ENCODE assay signal across 1 cellular context in genomic region chr3:49411968-49412631, GRCh38.
TF ChIP-seq lines count a peak whose summit lies in the region.

Gene RHOA, minus strand, starts transcription at chr3:49411976. Its CDS starts 36,387 bp downstream, at chr3:49375589.
Gene TCTA, plus strand, starts transcription at chr3:49412423. Its CDS starts 4 bp downstream, at chr3:49412427.

TF ChIP-seq in HepG2, 621 proteins besides CTCF, POLR2A, EP300 and RAD21 (continued from another document and continues in another):
- TF ChIP-seq AHDC1 (CRISPR knock-in tag; IDR thresholded peaks at IDR 0.05; ENCODE audit: borderline replicate concordance): no peak
- 0 out of 2 replicates have a peak, but pooled peaks have one; percentile 60 for TF ChIP-seq ZNF20 (CRISPR knock-in tag; IDR thresholded peaks at IDR 0.05)
- no peak for TF ChIP-seq KAT2B (IDR thresholded peaks at IDR 0.05; ENCODE audit: borderline replicate concordance, low read depth, low read length)
- no peak; the same call in 1 of the 2 replicates for TF ChIP-seq CSRNP2 (CRISPR knock-in tag; conservative IDR thresholded peaks at IDR 0.05; ENCODE audit: low read depth)
- TF ChIP-seq REL (CRISPR knock-in tag; conservative IDR thresholded peaks at IDR 0.05): peak; percentile 82
- peak; percentile 71; the same call in 1 of the 2 replicates for TF ChIP-seq ZNF280D (CRISPR knock-in tag; IDR thresholded peaks at IDR 0.05)
- TF ChIP-seq ZMAT5 (CRISPR knock-in tag; IDR thresholded peaks at IDR 0.05; ENCODE audit: borderline replicate concordance, low read depth): no peak
- no peak for TF ChIP-seq REXO4 (CRISPR knock-in tag; IDR thresholded peaks at IDR 0.05; ENCODE audit: borderline replicate concordance)
- TF ChIP-seq THAP11 (CRISPR knock-in tag; IDR thresholded peaks at IDR 0.05): peak; percentile 90
- TF ChIP-seq HOXD1 (CRISPR knock-in tag; IDR thresholded peaks at IDR 0.05): 0 out of 2 replicates have a peak, but pooled peaks have one; percentile 31
- no peak for TF ChIP-seq CBX1 (IDR thresholded peaks at IDR 0.05; ENCODE audit: low read depth)
- peak; percentile 83; the same call in 1 of the 2 replicates for TF ChIP-seq CBX5 (CRISPR knock-in tag; IDR thresholded peaks at IDR 0.05; ENCODE audit: borderline replicate concordance)
- TF ChIP-seq DBP (CRISPR knock-in tag; IDR thresholded peaks at IDR 0.05; ENCODE audit: not compliant biosample characterization): no peak
- TF ChIP-seq CHD2 (IDR thresholded peaks at IDR 0.05; ENCODE audit: low read depth, low read length): no peak
- no peak for TF ChIP-seq ZNF704 (CRISPR knock-in tag; IDR thresholded peaks at IDR 0.05; ENCODE audit: borderline replicate concordance)
- no peak for TF ChIP-seq ATF1 (CRISPR knock-in tag; IDR thresholded peaks at IDR 0.05)
- no peak for TF ChIP-seq ZNF530 (CRISPR knock-in tag; IDR thresholded peaks at IDR 0.05; ENCODE audit: low read depth)
- TF ChIP-seq ZSCAN31 (CRISPR knock-in tag; IDR thresholded peaks at IDR 0.05; ENCODE audit: low read depth): peak; percentile 91
- TF ChIP-seq HNF4A (CRISPR knock-in tag; IDR thresholded peaks at IDR 0.05): no peak; the same call in 1 of the 2 replicates
- TF ChIP-seq ZNF549 (CRISPR knock-in tag; IDR thresholded peaks at IDR 0.05): no peak
- TF ChIP-seq BRD4 (CRISPR knock-in tag; IDR thresholded peaks at IDR 0.05): 0 out of 2 replicates have a peak, but pooled peaks have one; percentile 62
- peak; percentile 64; the same call in 1 of the 2 replicates for TF ChIP-seq HNF1B (CRISPR knock-in tag; IDR thresholded peaks at IDR 0.05)
- no peak for TF ChIP-seq U2AF2 (IDR thresholded peaks at IDR 0.05; ENCODE audit: low read depth, low read length)
- TF ChIP-seq ZFP1 (CRISPR knock-in tag; IDR thresholded peaks at IDR 0.05): no peak
- TF ChIP-seq ZFAT (CRISPR knock-in tag; conservative IDR thresholded peaks at IDR 0.05): no peak
- no peak for TF ChIP-seq MTF2 (CRISPR knock-in tag; IDR thresholded peaks at IDR 0.05; ENCODE audit: borderline replicate concordance)
- TF ChIP-seq CEBPG (CRISPR knock-in tag; IDR thresholded peaks at IDR 0.05): peak; percentile 50
- TF ChIP-seq ZFYVE20 (CRISPR knock-in tag; IDR thresholded peaks at IDR 0.05; ENCODE audit: borderline replicate concordance, low read depth): no peak
- peak; percentile 57 for TF ChIP-seq FOSL2 (CRISPR knock-in tag; IDR thresholded peaks at IDR 0.05)
- no peak for TF ChIP-seq ZUFSP (CRISPR knock-in tag; IDR thresholded peaks at IDR 0.05; ENCODE audit: borderline replicate concordance)
- peak; percentile 77; the same call in 1 of the 2 replicates for TF ChIP-seq MTA1 (CRISPR knock-in tag; IDR thresholded peaks at IDR 0.05; ENCODE audit: borderline replicate concordance)
- TF ChIP-seq ZBTB44 (CRISPR knock-in tag; IDR thresholded peaks at IDR 0.05): no peak
- peak; percentile 82 for TF ChIP-seq HDAC2 (CRISPR knock-in tag; IDR thresholded peaks at IDR 0.05)
- TF ChIP-seq DR1 (CRISPR knock-in tag; IDR thresholded peaks at IDR 0.05): peak; percentile 100
- 0 out of 2 replicates have a peak, but pooled peaks have one; percentile 23 for TF ChIP-seq THAP7 (CRISPR knock-in tag; IDR thresholded peaks at IDR 0.05)
- TF ChIP-seq NR2F1 (CRISPR knock-in tag; IDR thresholded peaks at IDR 0.05): no peak
- no peak for TF ChIP-seq MAF1 (CRISPR knock-in tag; IDR thresholded peaks at IDR 0.05; ENCODE audit: borderline replicate concordance)
- no peak for TF ChIP-seq EHMT2 (IDR thresholded peaks at IDR 0.05; ENCODE audit: borderline replicate concordance, low read depth, low read length)
- no peak for TF ChIP-seq ZNF101 (CRISPR knock-in tag; IDR thresholded peaks at IDR 0.05; ENCODE audit: borderline replicate concordance, low read depth)
- no peak for TF ChIP-seq SRSF4 (IDR thresholded peaks at IDR 0.05; ENCODE audit: low read depth, low read length, poor library complexity, severe bottlenecking)
- peak; percentile 1 for TF ChIP-seq TBL1XR1 (IDR thresholded peaks at IDR 0.05; ENCODE audit: borderline replicate concordance, low read length, partially characterized antibody)
- TF ChIP-seq MYC (CRISPR knock-in tag; IDR thresholded peaks at IDR 0.05; ENCODE audit: borderline replicate concordance): peak; percentile 85
- TF ChIP-seq MTF1 (CRISPR knock-in tag; IDR thresholded peaks at IDR 0.05): no peak
- TF ChIP-seq SMAD1 (CRISPR knock-in tag; IDR thresholded peaks at IDR 0.05; ENCODE audit: borderline replicate concordance, low read depth): peak; percentile 91; the same call in 1 of the 2 replicates
- peak; percentile 87; the same call in 1 of the 2 replicates for TF ChIP-seq KLF11 (CRISPR knock-in tag; IDR thresholded peaks at IDR 0.05)
- no peak for TF ChIP-seq HNF4G (IDR thresholded peaks at IDR 0.05; ENCODE audit: borderline replicate concordance, low read depth, low read length)
- TF ChIP-seq HNF4G (CRISPR knock-in tag; IDR thresholded peaks at IDR 0.05; ENCODE audit: borderline replicate concordance, low read depth): no peak
